ENCODE assay signal across 8 cellular contexts in genomic region chr7:141013345-141013715, GRCh38. TPM values are rescaled to one million over a fixed set of nuclear protein-coding genes. Genes with fewer than 3 reads are reported as not detected.
DNase-seq lines count a peak whose midpoint lies in the region; ATAC-seq, FAIRE-seq and TF ChIP-seq lines count a peak whose summit lies in the region.

No MANE protein-coding gene starts in this region.

- WGBS in GM12878 (ENCODE audit: insufficient coverage, insufficient replicate concordance, low lambda C conversion rate, missing lambda C conversion rate) = 24% methylated on average over 4 of the region's 4 CpGs

- no peaks in the 10 kb centered on the region for H4K20me1 ChIP-seq in DND-41 (ENCODE audit: insufficient read depth, low read length)
- no peaks in the 10 kb centered on the region for H4K20me1 ChIP-seq in Karpas-422 (ENCODE audit: insufficient read depth, low read depth, low read length)
- H4K20me1 ChIP-seq in GM12878 (ENCODE audit: control insufficient read depth, insufficient read depth) = no peaks in the 10 kb centered on the region

- intact Hi-C loops in GM12878 (cut with micrococcal nuclease; ENCODE audit: unreplicated experiment) (loop anchor here (2.0 to 5.0 kb wide), 5 partner anchors 209 to 536 kb away; partner anchors contain the start of gene MKRN1), natural killer cell (cut with micrococcal nuclease) (loop anchor here (2.0 to 10.0 kb wide), 4 partner anchors 296 to 839 kb away; partner anchors contain the start of genes KDM7A, MKRN1 and NDUFB2)

- RAD21 ChIA-PET in GM12878 (lab: Charles Lee; ENCODE audit: unreplicated experiment) = interaction anchor here (0.7 to 5.7 kb wide), 7 partner anchors 202 to 636 kb away, joined by 3 to 88 read pairs (median 12); no protein-coding TSS in a partner anchor

- peak overlapping the region; percentile 97 for H3K4me3 Mint-ChIP-seq in natural killer cell

- peak overlapping the region; percentile 99 to 100 for H3K27ac Mint-ChIP-seq in natural killer cell

- H3K4me3 ChIP-seq in DND-41 (ENCODE audit: low read depth in 1 of 2, low read length in 2 of 2) (peak overlapping the region in 1 of 2 experiments; percentile 57; a peak in 2 of 4 replicates), Karpas-422 (ENCODE audit: low read length) (peak overlapping the region; percentile 71), GM12878 (peak overlapping the region; percentile 86)

- H3K9me3 ChIP-seq in DND-41 (ENCODE audit: insufficient read depth, low read length, severe bottlenecking) (no peaks in the 10 kb centered on the region), Karpas-422 (ENCODE audit: low read length) (no peaks in the 10 kb centered on the region), GM12878 (replicated peaks; ENCODE audit: control insufficient read depth, insufficient read depth, low read length) (peaks cover 3% of the 10 kb centered on the region; the same call in 1 of the 3 replicates)

- TF ChIP-seq POLR2A in GM12878 (IDR thresholded peaks at IDR 0.05; ENCODE audit: low read depth, low read length) = no peak

- DNase-seq in DND-41 = no peak
- DNase-seq in Karpas-422 = no peak
- no peak for DNase-seq in GM12878 (ENCODE audit: low read depth, low spot score)
- DNase-seq in natural killer cell = no peak
- no peak for DNase-seq in GF-D8 (lab: John Stamatoyannopoulos, UW)
- no peak for DNase-seq in T-helper 9 cell
- no peak for DNase-seq in T1000 (lab: John Stamatoyannopoulos, UW)

- TF ChIP-seq CTCF in DND-41 (IDR thresholded peaks at IDR 0.05; ENCODE audit: borderline replicate concordance, extremely low read depth, low read length, poor library complexity, severe bottlenecking) (no peak), GM12878 (IDR thresholded peaks at IDR 0.05 in 2 of 3, conservative IDR thresholded peaks at IDR 0.05 in 1 of 3; ENCODE audit: control insufficient read depth in 2 of 3, extremely low read depth in 1 of 3, insufficient read depth in 1 of 3, low read depth in 3 of 3, low read length in 3 of 3) (no peak), natural killer cell (IDR thresholded peaks at IDR 0.05) (no peak)

- no peaks in the 10 kb centered on the region for H3K27me3 ChIP-seq in DND-41 (ENCODE audit: insufficient read depth, low read length, poor library complexity)
- H3K27me3 ChIP-seq in Karpas-422 (ENCODE audit: low read length) = no peaks in the 10 kb centered on the region
- H3K27me3 ChIP-seq in GM12878 (replicated peaks in 1 of 2; ENCODE audit: control insufficient read depth in 2 of 2, insufficient read depth in 2 of 2, low read length in 1 of 2) = no peaks in the 10 kb centered on the region

- in situ Hi-C loops in GM12878 (cut with MboI) = loop anchor here (5.0 to 10.0 kb wide), 4 partner anchors 201 to 721 kb away; partner anchors contain the start of genes ADCK2 and SSBP1

- H3K36me3 Mint-ChIP-seq in natural killer cell = no peaks in the 10 kb centered on the region

- H3K4me2 ChIP-seq in DND-41 (ENCODE audit: insufficient read depth, low read length) = peak overlapping the region; percentile 59
- H3K4me2 ChIP-seq in Karpas-422 (ENCODE audit: low read depth, low read length, poor library complexity, severe bottlenecking) = peak overlapping the region; percentile 57
- peak overlapping the region; percentile 96 for H3K4me2 ChIP-seq in GM12878 (ENCODE audit: control insufficient read depth, insufficient read depth)

- H3K9ac ChIP-seq in DND-41 (ENCODE audit: low read depth, low read length) = peak overlapping the region; percentile 62; the same call in 1 of the 2 replicates
- peak overlapping the region; percentile 71 for H3K9ac ChIP-seq in Karpas-422 (ENCODE audit: low read length)
- H3K9ac ChIP-seq in GM12878 (ENCODE audit: control insufficient read depth, insufficient read depth, low read length) = peak overlapping the region; percentile 87; the same call in 1 of the 2 replicates

- H3K36me3 ChIP-seq in DND-41 (ENCODE audit: insufficient read depth, low read length) (0 out of 2 replicates have a peak, but pooled peaks cover 4% of the 10 kb centered on the region), Karpas-422 (ENCODE audit: insufficient read depth, low read length) (no peaks in the 10 kb centered on the region), GM12878 (ENCODE audit: control insufficient read depth in 2 of 2, insufficient read depth in 2 of 2, low read length in 1 of 2) (peaks cover 0 to 4% of the 10 kb centered on the region in 2 experiments; a peak in 2 of 4 replicates)

- peaks cover 21% of the 10 kb centered on the region for H3K4me1 ChIP-seq in DND-41 (ENCODE audit: insufficient read depth, low read length)
- H3K4me1 ChIP-seq in Karpas-422 (ENCODE audit: low read length) = peaks cover 13% of the 10 kb centered on the region
- peaks cover 10% of the 10 kb centered on the region for H3K4me1 ChIP-seq in GM12878 (ENCODE audit: control insufficient read depth, insufficient read depth, low read length)

- peaks cover 12 to 22% of the 10 kb centered on the region in 2 donors for H3K27me3 Mint-ChIP-seq in natural killer cell (ENCODE audit: low read depth in 2 of 2)

- no peak overlapping the region for H3K27ac ChIP-seq in DND-41 (ENCODE audit: low read length)
- no peak overlapping the region for H3K27ac ChIP-seq in Karpas-422 (ENCODE audit: low read length)
- H3K27ac ChIP-seq in GM12878 (ENCODE audit: control insufficient read depth, insufficient read depth) = peak overlapping the region; percentile 95

- peaks cover 42 to 44% of the 10 kb centered on the region in 2 donors for H3K4me1 Mint-ChIP-seq in natural killer cell

- no peak for TF ChIP-seq RAD21 in GM12878 (IDR thresholded peaks at IDR 0.05; ENCODE audit: insufficient read depth, low read depth, low read length)

- no TSS peak for BruUV-seq in GM12878 (replicated peaks; lab: Mats Ljungman, UMichigan)

- no peaks in the 10 kb centered on the region for H3K9me3 Mint-ChIP-seq in natural killer cell

- no peak for FAIRE-seq in GM12878 (lab: Jason Lieb, UNC)

- POLR2A ChIA-PET in GM12878 (lab: Charles Lee) = interaction anchor here (0.5 to 1.0 kb wide), 3 partner anchors 224 to 880 kb away, joined by 3 to 4 read pairs (median 3); no protein-coding TSS in a partner anchor

- TF ChIP-seq EP300 in GM12878 (IDR thresholded peaks at IDR 0.05; ENCODE audit: borderline replicate concordance in 1 of 2, control insufficient read depth in 1 of 2, low read depth in 2 of 2, low read length in 2 of 2) = no peak

- SMC1A ChIA-PET in GM12878 (lab: Charles Lee; ENCODE audit: uncharacterized antibody, unreplicated experiment) = interaction anchor here (0.6 to 10.8 kb wide), 10 partner anchors 11 to 344 kb away, joined by 3 to 134 read pairs (median 4); no protein-coding TSS in a partner anchor

- CTCF ChIA-PET in GM12878 (lab: Yijun Ruan, JAX) = interaction anchor here (0.9 to 7.5 kb wide), 16 partner anchors 89 to 725 kb away, joined by 3 to 166 read pairs (median 6); partner anchors contain the start of genes ADCK2, BRAF and SSBP1

- H3K79me2 ChIP-seq in DND-41 (ENCODE audit: insufficient read depth, low read length) (peaks cover 10% of the 10 kb centered on the region), Karpas-422 (ENCODE audit: low read length) (peaks cover 23% of the 10 kb centered on the region), GM12878 (ENCODE audit: control insufficient read depth, insufficient read depth, low read length) (peaks cover 21% of the 10 kb centered on the region)

- H2AFZ ChIP-seq in DND-41 (ENCODE audit: low read depth, low read length) (no peak overlapping the region), Karpas-422 (ENCODE audit: low read length) (no peak overlapping the region), GM12878 (ENCODE audit: control insufficient read depth, low read depth, low read length) (no peak overlapping the region)

- no peaks in the 10 kb centered on the region for H3K9me2 ChIP-seq in Karpas-422 (replicated peaks; ENCODE audit: insufficient read depth, low read length)

- ATAC-seq in DND-41 (ENCODE audit: insufficient read depth, low read depth) (no peak), GM12878 (peak; percentile 43), natural killer cell (no peak), GM19328 (IDR thresholded peaks at IDR 0.05; ENCODE audit: unreplicated experiment) (no peak)

TF ChIP-seq in GM12878, 131 proteins besides CTCF, POLR2A, EP300 and RAD21:
- TF ChIP-seq PKNOX1 (IDR thresholded peaks at IDR 0.05) (peak; percentile 67; the same call in 1 of the 2 replicates), ESRRA (IDR thresholded peaks at IDR 0.05; ENCODE audit: low read length) (no peak)

RNA-seq across cellular contexts. Expression of gene MRPS33, which starts 1.4 kb away (rescaled TPM):
- total RNA-seq in Karpas-422 (2014; rRNA removed; shearing (Covaris generic); ENCODE audit: low replicate concordance) = 25.2 and 26.8 TPM in 2 replicates
- 9.5 and 9.6 TPM in 2 replicates for total RNA-seq in GM12878 (2013; cell fraction: nucleolus; rRNA removed)
- total RNA-seq in GM12878 (2014; rRNA removed) (48.4 and 70.9 TPM in 2 replicates), GM12878 (2014; rRNA removed; fragmentation: Illumina TruSeq; extraction: Trizol) (107 and 114 TPM in 2 replicates), GM12878 (2021) (87.8 and 92.0 TPM in 2 replicates), natural killer cell (10 to 100 TPM; 12.8 to 14.1 (median 13.7) TPM)
- polyA plus RNA-seq in GM12878 (2011; ENCODE audit: low read depth) = 79.9 TPM
- polyA plus RNA-seq in GM12878 (2011; rRNA removed) (126 and 177 TPM in 2 replicates), GM12878 (2014; fragmentation: Illumina TruSeq; extraction: Trizol) (121 and 154 TPM in 2 replicates), GM12878 (2014; fragmentation: Nextera tagmentation; extraction: Ambion mirVana) (100 to 1,000 TPM; 336 to 372 TPM), GM12878 (2014; rRNA removed) (71.3 and 81.1 TPM in 2 replicates), GM12878 (2016; fragmentation: Nextera tagmentation; extraction: Ambion mirVana) (100 to 1,000 TPM; 151 to 170 TPM)
- 26.4 and 45.6 TPM in 2 replicates for polyA plus RNA-seq in GM12878 (2011; cell fraction: cytosol; rRNA removed)
- 23.9 and 32.5 TPM in 2 replicates for polyA plus RNA-seq in GM12878 (2011; cell fraction: nucleus; rRNA removed)
- polyA plus RNA-seq in GM12878 (2012) = 100 and 133 TPM in 2 replicates
- 25.9 and 47.7 TPM in 2 replicates for polyA minus RNA-seq in GM12878 (2011; rRNA and poly(A)+ RNA removed)
- polyA minus RNA-seq in GM12878 (2011; cell fraction: cytosol; rRNA and poly(A)+ RNA removed) = 8.4 and 9.0 TPM in 2 replicates
- 4.0 and 6.7 TPM in 2 replicates for polyA minus RNA-seq in GM12878 (2011; cell fraction: nucleus; rRNA and poly(A)+ RNA removed)
